In the genomic region with DNA sequence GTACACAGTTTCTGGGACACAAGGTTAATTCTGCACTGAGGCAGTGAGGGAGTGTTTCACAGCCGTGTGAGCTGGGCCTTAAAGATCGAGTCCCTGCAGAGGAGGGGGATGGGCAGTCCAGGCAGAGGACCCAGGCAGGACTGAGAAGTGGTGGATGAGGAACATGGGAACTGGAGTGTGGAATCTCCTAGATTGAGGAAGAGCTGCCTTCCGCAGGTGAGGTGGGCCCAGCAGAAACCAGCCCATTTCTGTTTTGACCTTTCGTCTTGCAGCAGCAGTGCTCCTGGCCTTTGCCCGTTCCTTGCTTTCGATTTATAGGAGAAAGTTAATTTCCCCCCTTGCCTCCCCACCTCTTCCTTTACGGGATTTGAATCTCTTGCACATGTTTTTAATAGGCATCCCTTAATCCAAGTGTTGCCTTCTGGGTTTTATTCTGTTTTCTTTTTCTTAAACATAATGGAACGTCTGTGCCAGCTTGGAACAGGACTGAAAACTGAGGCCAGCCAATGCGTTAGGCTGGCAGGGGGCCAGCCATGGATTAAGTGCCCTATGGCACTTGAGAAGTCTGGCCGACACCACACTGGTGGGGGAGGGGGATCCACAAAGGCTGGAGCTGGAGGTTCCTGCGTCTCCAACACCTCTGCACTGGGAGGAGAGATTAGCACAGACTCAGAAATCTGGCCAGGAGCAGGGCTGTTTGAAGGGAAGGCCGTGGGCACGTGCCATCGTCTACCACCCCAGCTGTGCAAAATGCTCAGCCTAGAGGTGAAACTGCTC, we compare ENCODE assay signal across 7 cellular contexts.
A peak's percentile ranks its signal among the peaks of the same experiment; 100 is the strongest.
DNase-seq lines count a peak whose midpoint lies in the region; ATAC-seq and TF ChIP-seq lines count a peak whose summit lies in the region.

No MANE protein-coding gene starts in this region.

- ATAC-seq in heart right ventricle (peak in 5 of 8 donors; percentile 24 to 85 (median 55)), GM21723 (IDR thresholded peaks at IDR 0.05; ENCODE audit: unreplicated experiment) (no peak)

- no peaks in the 10 kb centered on the region; the same call in 1 of the 2 replicates for H4K20me1 ChIP-seq in OCI-LY3 (ENCODE audit: insufficient read depth, low read length)

- H3K36me3 ChIP-seq in HEK293 (ENCODE audit: control insufficient read depth in 2 of 2, insufficient read depth in 1 of 2, low read length in 2 of 2) (peaks cover 0 to 47% of the 10 kb centered on the region in 2 experiments; a peak in 1 of 3 replicates), OCI-LY3 (replicated peaks; ENCODE audit: low read depth, low read length) (no peaks in the 10 kb centered on the region), heart right ventricle (peaks cover 0 to 86% (median 6%) of the 10 kb centered on the region in 9 donors)

- H3K79me2 ChIP-seq in OCI-LY3 (ENCODE audit: low read length): no peaks in the 10 kb centered on the region

- no peaks in the 10 kb centered on the region for H3K27me3 ChIP-seq in OCI-LY3 (ENCODE audit: low read depth, low read length)
- no peaks in the 10 kb centered on the region for H3K27me3 ChIP-seq in heart right ventricle

- peak overlapping the region; percentile 12; the same call in 1 of the 2 replicates for H3K9ac ChIP-seq in OCI-LY3 (ENCODE audit: low read length)

- POLR2A ChIA-PET in HEK293 (lab: Yijun Ruan, JAX): interaction anchor here (1.0 kb wide), 1 partner anchor 93 kb away, joined by 4 read pairs; no protein-coding TSS in a partner anchor

- intact Hi-C loops in heart right ventricle (cut with DNase I): loop anchor here in 2 of 10 donors (5.0 to 10.0 kb wide), 2 partner anchors 66 to 112 kb away; a partner anchor contains a TSS

- no peak overlapping the region for H2AFZ ChIP-seq in OCI-LY3 (ENCODE audit: low read depth, low read length)

- H3K4me1 ChIP-seq in HEK293 (ENCODE audit: control insufficient read depth, insufficient read depth, low read length) (0 out of 2 replicates have a peak, but pooled peaks cover 2% of the 10 kb centered on the region), OCI-LY3 (ENCODE audit: low read length) (peaks cover 35% of the 10 kb centered on the region), heart right ventricle (peaks cover 0 to 50% (median 33%) of the 10 kb centered on the region in 9 donors)

- H3K9me3 ChIP-seq in HEK293 (ENCODE audit: control insufficient read depth, insufficient read depth, low read depth, low read length): no peaks in the 10 kb centered on the region
- H3K9me3 ChIP-seq in OCI-LY3 (ENCODE audit: insufficient read depth, low read length): no peaks in the 10 kb centered on the region
- H3K9me3 ChIP-seq in heart right ventricle: no peaks in the 10 kb centered on the region

- DNase-seq in heart right ventricle (peak in 1 of 2 donors; percentile 69), NCI-H2081 treated with DMSO at 0.1 percent for 48 hours (lab: John Stamatoyannopoulos, UW) (no peak), UCSD-AML1 (lab: John Stamatoyannopoulos, UW; ENCODE audit: unreplicated experiment) (no peak)

- CTCF ChIA-PET in HEK293 (lab: Yijun Ruan, JAX): interaction anchor here (0.6 to 0.8 kb wide), 4 partner anchors 100 to 243 kb away, joined by 3 read pairs; no protein-coding TSS in a partner anchor

- TF ChIP-seq CTCF in HEK293 (tag by site-specific recombination; IDR thresholded peaks at IDR 0.05) (no peak), OCI-LY3 (IDR thresholded peaks at IDR 0.05; ENCODE audit: low read depth, low read length) (no peak), heart right ventricle (IDR thresholded peaks at IDR 0.05) (no peak)

- peak overlapping the region; percentile 93 for H3K4me2 ChIP-seq in OCI-LY3 (ENCODE audit: low read length)

- 69 to 72% methylated on average over 14 of the region's 14 CpGs for WGBS in heart right ventricle, 2 donors

- H3K27ac ChIP-seq in HEK293 (ENCODE audit: extremely low read depth, low read depth, low read length) (no peak overlapping the region), OCI-LY3 (ENCODE audit: low read length) (peak overlapping the region; percentile 33), heart right ventricle (peak overlapping the region in 2 of 10 donors; percentile 37 to 65), skin epidermis (peak overlapping the region in 13 of 21 experiments; percentile 2 to 84 (median 68))

- H3K4me3 ChIP-seq in HEK293 (ENCODE audit: low read depth, low read length): no peak overlapping the region
- H3K4me3 ChIP-seq in OCI-LY3 (ENCODE audit: low read length): peak overlapping the region; percentile 60
- no peak overlapping the region for H3K4me3 ChIP-seq in heart right ventricle
- no peak overlapping the region for H3K4me3 ChIP-seq in skin epidermis

TF ChIP-seq in HEK293, 187 proteins besides CTCF, POLR2A, EP300 and RAD21 (continues in another document):
- TF ChIP-seq, protein P1, sequence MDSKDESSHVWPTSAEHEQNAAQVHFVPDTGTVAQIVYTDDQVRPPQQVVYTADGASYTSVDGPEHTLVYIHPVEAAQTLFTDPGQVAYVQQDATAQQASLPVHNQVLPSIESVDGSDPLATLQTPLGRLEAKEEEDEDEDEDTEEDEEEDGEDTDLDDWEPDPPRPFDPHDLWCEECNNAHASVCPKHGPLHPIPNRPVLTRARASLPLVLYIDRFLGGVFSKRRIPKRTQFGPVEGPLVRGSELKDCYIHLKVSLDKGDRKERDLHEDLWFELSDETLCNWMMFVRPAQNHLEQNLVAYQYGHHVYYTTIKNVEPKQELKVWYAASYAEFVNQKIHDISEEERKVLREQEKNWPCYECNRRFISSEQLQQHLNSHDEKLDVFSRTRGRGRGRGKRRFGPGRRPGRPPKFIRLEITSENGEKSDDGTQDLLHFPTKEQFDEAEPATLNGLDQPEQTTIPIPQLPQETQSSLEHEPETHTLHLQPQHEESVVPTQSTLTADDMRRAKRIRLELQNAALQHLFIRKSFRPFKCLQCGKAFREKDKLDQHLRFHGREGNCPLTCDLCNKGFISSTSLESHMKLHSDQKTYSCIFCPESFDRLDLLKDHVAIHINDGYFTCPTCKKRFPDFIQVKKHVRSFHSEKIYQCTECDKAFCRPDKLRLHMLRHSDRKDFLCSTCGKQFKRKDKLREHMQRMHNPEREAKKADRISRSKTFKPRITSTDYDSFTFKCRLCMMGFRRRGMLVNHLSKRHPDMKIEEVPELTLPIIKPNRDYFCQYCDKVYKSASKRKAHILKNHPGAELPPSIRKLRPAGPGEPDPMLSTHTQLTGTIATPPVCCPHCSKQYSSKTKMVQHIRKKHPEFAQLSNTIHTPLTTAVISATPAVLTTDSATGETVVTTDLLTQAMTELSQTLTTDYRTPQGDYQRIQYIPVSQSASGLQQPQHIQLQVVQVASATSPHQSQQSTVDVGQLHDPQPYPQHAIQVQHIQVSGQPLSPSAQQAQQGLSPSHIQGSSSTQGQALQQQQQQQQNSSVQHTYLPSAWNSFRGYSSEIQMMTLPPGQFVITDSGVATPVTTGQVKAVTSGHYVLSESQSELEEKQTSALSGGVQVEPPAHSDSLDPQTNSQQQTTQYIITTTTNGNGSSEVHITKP (tag by site-specific recombination; IDR thresholded peaks at IDR 0.05): peak; percentile 74
- TF ChIP-seq ZBTB17 (tag by site-specific recombination; IDR thresholded peaks at IDR 0.05) (no peak), ZNF157 (tag by site-specific recombination; IDR thresholded peaks at IDR 0.05) (no peak), ZNF174 (tag by site-specific recombination; IDR thresholded peaks at IDR 0.05) (no peak), ZFP37 (tag by site-specific recombination; IDR thresholded peaks at IDR 0.05) (no peak), ZFP69B (tag by site-specific recombination; IDR thresholded peaks at IDR 0.05) (0 out of 2 replicates have a peak, but pooled peaks have one; percentile 45), PRDM1 (tag by site-specific recombination; IDR thresholded peaks at IDR 0.05) (peak; percentile 79)
- TF ChIP-seq, protein P2, sequence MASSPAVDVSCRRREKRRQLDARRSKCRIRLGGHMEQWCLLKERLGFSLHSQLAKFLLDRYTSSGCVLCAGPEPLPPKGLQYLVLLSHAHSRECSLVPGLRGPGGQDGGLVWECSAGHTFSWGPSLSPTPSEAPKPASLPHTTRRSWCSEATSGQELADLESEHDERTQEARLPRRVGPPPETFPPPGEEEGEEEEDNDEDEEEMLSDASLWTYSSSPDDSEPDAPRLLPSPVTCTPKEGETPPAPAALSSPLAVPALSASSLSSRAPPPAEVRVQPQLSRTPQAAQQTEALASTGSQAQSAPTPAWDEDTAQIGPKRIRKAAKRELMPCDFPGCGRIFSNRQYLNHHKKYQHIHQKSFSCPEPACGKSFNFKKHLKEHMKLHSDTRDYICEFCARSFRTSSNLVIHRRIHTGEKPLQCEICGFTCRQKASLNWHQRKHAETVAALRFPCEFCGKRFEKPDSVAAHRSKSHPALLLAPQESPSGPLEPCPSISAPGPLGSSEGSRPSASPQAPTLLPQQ (tag by site-specific recombination; IDR thresholded peaks at IDR 0.05): peak; percentile 69; the same call in 1 of the 2 replicates
- TF ChIP-seq, protein P3, sequence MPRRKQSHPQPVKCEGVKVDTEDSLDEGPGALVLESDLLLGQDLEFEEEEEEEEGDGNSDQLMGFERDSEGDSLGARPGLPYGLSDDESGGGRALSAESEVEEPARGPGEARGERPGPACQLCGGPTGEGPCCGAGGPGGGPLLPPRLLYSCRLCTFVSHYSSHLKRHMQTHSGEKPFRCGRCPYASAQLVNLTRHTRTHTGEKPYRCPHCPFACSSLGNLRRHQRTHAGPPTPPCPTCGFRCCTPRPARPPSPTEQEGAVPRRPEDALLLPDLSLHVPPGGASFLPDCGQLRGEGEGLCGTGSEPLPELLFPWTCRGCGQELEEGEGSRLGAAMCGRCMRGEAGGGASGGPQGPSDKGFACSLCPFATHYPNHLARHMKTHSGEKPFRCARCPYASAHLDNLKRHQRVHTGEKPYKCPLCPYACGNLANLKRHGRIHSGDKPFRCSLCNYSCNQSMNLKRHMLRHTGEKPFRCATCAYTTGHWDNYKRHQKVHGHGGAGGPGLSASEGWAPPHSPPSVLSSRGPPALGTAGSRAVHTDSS (tag by site-specific recombination; IDR thresholded peaks at IDR 0.05): no peak
- TF ChIP-seq, protein P4, sequence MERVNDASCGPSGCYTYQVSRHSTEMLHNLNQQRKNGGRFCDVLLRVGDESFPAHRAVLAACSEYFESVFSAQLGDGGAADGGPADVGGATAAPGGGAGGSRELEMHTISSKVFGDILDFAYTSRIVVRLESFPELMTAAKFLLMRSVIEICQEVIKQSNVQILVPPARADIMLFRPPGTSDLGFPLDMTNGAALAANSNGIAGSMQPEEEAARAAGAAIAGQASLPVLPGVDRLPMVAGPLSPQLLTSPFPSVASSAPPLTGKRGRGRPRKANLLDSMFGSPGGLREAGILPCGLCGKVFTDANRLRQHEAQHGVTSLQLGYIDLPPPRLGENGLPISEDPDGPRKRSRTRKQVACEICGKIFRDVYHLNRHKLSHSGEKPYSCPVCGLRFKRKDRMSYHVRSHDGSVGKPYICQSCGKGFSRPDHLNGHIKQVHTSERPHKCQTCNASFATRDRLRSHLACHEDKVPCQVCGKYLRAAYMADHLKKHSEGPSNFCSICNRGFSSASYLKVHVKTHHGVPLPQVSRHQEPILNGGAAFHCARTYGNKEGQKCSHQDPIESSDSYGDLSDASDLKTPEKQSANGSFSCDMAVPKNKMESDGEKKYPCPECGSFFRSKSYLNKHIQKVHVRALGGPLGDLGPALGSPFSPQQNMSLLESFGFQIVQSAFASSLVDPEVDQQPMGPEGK (tag by site-specific recombination; IDR thresholded peaks at IDR 0.05): no peak
